ENCODE assay signal across 1 cellular context in the genomic region with DNA sequence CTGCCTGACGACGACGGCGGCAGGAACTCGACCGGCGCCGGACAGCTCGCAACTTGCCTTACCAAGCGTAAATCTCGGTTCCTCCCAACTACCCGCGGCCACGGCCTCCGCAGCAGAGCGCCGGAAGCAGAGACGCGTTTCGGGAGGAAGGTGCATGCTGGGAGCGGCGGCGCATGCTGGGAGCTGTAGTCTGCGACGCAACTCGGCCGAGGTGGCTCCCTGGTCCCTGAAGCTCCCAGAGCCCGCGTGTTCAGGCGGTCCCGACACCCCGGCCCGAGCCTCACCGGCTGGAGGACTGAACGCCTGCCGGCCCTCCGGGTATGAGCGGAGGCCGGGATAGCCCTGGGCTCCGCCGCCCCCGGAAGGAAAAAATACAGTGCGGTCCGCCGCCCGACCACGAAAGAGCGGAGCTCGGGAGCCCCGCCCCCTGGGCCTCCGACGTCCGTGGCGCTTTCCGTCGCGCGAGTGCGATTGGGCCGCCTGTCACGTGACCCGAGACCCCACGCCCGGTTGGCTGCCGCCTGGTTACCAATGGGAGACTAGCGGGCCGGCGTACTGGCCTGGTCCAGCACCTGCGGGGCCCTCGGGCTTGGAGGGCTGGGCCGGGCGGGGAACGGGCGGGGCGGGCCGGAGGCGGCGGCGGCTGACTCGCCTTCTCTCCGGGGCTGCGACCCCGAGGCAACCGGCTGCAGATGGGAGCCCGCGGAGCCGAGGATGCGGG.
A peak's percentile ranks its signal among the peaks of the same experiment; 100 is the strongest.
TF ChIP-seq lines count a peak whose summit lies in the region.

A gene with protein sequence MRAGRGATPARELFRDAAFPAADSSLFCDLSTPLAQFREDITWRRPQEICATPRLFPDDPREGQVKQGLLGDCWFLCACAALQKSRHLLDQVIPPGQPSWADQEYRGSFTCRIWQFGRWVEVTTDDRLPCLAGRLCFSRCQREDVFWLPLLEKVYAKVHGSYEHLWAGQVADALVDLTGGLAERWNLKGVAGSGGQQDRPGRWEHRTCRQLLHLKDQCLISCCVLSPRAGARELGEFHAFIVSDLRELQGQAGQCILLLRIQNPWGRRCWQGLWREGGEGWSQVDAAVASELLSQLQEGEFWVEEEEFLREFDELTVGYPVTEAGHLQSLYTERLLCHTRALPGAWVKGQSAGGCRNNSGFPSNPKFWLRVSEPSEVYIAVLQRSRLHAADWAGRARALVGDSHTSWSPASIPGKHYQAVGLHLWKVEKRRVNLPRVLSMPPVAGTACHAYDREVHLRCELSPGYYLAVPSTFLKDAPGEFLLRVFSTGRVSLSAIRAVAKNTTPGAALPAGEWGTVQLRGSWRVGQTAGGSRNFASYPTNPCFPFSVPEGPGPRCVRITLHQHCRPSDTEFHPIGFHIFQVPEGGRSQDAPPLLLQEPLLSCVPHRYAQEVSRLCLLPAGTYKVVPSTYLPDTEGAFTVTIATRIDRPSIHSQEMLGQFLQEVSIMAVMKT (plus strand): TSS at position 537 of the 721 bp plus-strand sequence. CDS start 178 bp downstream, at position 715.

TF ChIP-seq in HepG2, 621 proteins besides CTCF, POLR2A, EP300 and RAD21 (continued from another document and continues in another):
- peak; percentile 87; the same call in 1 of the 2 replicates for TF ChIP-seq ZBTB3 (CRISPR knock-in tag; IDR thresholded peaks at IDR 0.05; ENCODE audit: borderline replicate concordance, low read depth)
- TF ChIP-seq, protein P1, sequence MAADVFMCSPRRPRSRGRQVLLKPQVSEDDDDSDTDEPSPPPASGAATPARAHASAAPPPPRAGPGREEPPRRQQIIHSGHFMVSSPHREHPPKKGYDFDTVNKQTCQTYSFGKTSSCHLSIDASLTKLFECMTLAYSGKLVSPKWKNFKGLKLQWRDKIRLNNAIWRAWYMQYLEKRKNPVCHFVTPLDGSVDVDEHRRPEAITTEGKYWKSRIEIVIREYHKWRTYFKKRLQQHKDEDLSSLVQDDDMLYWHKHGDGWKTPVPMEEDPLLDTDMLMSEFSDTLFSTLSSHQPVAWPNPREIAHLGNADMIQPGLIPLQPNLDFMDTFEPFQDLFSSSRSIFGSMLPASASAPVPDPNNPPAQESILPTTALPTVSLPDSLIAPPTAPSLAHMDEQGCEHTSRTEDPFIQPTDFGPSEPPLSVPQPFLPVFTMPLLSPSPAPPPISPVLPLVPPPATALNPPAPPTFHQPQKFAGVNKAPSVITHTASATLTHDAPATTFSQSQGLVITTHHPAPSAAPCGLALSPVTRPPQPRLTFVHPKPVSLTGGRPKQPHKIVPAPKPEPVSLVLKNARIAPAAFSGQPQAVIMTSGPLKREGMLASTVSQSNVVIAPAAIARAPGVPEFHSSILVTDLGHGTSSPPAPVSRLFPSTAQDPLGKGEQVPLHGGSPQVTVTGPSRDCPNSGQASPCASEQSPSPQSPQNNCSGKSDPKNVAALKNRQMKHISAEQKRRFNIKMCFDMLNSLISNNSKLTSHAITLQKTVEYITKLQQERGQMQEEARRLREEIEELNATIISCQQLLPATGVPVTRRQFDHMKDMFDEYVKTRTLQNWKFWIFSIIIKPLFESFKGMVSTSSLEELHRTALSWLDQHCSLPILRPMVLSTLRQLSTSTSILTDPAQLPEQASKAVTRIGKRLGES (CRISPR knock-in tag; IDR thresholded peaks at IDR 0.05; ENCODE audit: borderline replicate concordance): no peak
- peak; percentile 64 for TF ChIP-seq SP4 (CRISPR knock-in tag; IDR thresholded peaks at IDR 0.05)
- TF ChIP-seq, protein P2, sequence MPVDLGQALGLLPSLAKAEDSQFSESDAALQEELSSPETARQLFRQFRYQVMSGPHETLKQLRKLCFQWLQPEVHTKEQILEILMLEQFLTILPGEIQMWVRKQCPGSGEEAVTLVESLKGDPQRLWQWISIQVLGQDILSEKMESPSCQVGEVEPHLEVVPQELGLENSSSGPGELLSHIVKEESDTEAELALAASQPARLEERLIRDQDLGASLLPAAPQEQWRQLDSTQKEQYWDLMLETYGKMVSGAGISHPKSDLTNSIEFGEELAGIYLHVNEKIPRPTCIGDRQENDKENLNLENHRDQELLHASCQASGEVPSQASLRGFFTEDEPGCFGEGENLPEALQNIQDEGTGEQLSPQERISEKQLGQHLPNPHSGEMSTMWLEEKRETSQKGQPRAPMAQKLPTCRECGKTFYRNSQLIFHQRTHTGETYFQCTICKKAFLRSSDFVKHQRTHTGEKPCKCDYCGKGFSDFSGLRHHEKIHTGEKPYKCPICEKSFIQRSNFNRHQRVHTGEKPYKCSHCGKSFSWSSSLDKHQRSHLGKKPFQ (CRISPR knock-in tag; IDR thresholded peaks at IDR 0.05; ENCODE audit: insufficient replicate concordance): no peak
- peak; percentile 98 for TF ChIP-seq RBFOX2 (IDR thresholded peaks at IDR 0.05; ENCODE audit: low read depth, low read length)
- TF ChIP-seq, protein P3, sequence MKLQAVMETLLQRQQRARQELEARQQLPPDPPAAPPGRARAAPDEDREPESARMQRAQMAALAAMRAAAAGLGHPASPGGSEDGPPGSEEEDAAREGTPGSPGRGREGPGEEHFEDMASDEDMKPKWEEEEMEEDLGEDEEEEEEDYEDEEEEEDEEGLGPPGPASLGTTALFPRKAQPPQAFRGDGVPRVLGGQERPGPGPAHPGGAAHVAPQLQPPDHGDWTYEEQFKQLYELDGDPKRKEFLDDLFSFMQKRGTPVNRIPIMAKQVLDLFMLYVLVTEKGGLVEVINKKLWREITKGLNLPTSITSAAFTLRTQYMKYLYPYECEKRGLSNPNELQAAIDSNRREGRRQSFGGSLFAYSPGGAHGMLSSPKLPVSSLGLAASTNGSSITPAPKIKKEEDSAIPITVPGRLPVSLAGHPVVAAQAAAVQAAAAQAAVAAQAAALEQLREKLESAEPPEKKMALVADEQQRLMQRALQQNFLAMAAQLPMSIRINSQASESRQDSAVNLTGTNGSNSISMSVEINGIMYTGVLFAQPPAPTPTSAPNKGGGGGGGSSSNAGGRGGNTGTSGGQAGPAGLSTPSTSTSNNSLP (IDR thresholded peaks at IDR 0.05; ENCODE audit: low read depth, low read length): no peak
- peak; percentile 84; the same call in 1 of the 2 replicates for TF ChIP-seq TOE1 (CRISPR knock-in tag; IDR thresholded peaks at IDR 0.05)
- TF ChIP-seq FOXM1 (CRISPR knock-in tag; IDR thresholded peaks at IDR 0.05): 0 out of 2 replicates have a peak, but pooled peaks have one; percentile 11
- 0 out of 2 replicates have a peak, but pooled peaks have one; percentile 23 for TF ChIP-seq MIER2 (CRISPR knock-in tag; IDR thresholded peaks at IDR 0.05)
- TF ChIP-seq, protein P4, sequence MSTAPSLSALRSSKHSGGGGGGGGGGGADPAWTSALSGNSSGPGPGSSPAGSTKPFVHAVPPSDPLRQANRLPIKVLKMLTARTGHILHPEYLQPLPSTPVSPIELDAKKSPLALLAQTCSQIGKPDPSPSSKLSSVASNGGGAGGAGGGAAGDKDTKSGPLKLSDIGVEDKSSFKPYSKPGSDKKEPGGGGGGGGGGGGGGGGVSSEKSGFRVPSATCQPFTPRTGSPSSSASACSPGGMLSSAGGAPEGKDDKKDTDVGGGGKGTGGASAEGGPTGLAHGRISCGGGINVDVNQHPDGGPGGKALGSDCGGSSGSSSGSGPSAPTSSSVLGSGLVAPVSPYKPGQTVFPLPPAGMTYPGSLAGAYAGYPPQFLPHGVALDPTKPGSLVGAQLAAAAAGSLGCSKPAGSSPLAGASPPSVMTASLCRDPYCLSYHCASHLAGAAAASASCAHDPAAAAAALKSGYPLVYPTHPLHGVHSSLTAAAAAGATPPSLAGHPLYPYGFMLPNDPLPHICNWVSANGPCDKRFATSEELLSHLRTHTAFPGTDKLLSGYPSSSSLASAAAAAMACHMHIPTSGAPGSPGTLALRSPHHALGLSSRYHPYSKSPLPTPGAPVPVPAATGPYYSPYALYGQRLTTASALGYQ (CRISPR knock-in tag; IDR thresholded peaks at IDR 0.05): no peak
- TF ChIP-seq, protein P5, sequence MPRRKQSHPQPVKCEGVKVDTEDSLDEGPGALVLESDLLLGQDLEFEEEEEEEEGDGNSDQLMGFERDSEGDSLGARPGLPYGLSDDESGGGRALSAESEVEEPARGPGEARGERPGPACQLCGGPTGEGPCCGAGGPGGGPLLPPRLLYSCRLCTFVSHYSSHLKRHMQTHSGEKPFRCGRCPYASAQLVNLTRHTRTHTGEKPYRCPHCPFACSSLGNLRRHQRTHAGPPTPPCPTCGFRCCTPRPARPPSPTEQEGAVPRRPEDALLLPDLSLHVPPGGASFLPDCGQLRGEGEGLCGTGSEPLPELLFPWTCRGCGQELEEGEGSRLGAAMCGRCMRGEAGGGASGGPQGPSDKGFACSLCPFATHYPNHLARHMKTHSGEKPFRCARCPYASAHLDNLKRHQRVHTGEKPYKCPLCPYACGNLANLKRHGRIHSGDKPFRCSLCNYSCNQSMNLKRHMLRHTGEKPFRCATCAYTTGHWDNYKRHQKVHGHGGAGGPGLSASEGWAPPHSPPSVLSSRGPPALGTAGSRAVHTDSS (CRISPR knock-in tag; conservative IDR thresholded peaks at IDR 0.05): peak; percentile 99
- peak; percentile 36; the same call in 1 of the 2 replicates for TF ChIP-seq ZNF253 (CRISPR knock-in tag; IDR thresholded peaks at IDR 0.05; ENCODE audit: borderline replicate concordance)
- peak; percentile 99 for TF ChIP-seq THAP11 (CRISPR knock-in tag; IDR thresholded peaks at IDR 0.05)
- TF ChIP-seq BORCS8-MEF2B (CRISPR knock-in tag; IDR thresholded peaks at IDR 0.05): peak; percentile 56; the same call in 1 of the 2 replicates
- TF ChIP-seq, protein P6, sequence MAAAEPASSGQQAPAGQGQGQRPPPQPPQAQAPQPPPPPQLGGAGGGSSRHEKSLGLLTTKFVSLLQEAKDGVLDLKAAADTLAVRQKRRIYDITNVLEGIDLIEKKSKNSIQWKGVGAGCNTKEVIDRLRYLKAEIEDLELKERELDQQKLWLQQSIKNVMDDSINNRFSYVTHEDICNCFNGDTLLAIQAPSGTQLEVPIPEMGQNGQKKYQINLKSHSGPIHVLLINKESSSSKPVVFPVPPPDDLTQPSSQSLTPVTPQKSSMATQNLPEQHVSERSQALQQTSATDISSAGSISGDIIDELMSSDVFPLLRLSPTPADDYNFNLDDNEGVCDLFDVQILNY (CRISPR knock-in tag; conservative IDR thresholded peaks at IDR 0.05): peak; percentile 77
- no peak; the same call in 1 of the 2 replicates for TF ChIP-seq MTF1 (CRISPR knock-in tag; IDR thresholded peaks at IDR 0.05)
- TF ChIP-seq, protein P7, sequence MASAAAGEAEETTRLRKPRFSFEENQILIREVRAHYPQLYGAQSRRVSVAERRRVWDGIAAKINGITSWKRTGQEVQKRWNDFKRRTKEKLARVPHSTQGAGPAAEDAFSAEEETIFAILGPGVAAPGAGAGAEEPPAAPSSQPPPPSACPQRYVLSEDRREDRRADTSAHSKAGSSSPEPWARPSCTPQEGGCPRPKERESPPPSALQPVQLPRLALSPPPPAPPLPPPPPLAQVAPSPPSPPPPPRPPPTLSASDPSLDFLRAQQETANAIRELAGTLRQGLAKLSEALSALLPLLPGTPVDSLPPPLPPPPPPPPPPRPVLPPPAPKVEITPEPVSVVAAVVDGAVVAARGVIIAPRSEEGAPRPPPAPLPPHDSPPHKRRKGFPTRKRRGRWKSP (CRISPR knock-in tag; IDR thresholded peaks at IDR 0.05): peak; percentile 82; the same call in 1 of the 2 replicates
- peak; percentile 95 for TF ChIP-seq GTF2F1 (IDR thresholded peaks at IDR 0.05; ENCODE audit: low read length)
- TF ChIP-seq ZNF577 (CRISPR knock-in tag; IDR thresholded peaks at IDR 0.05; ENCODE audit: borderline replicate concordance, low read depth): no peak
- TF ChIP-seq, protein P8, sequence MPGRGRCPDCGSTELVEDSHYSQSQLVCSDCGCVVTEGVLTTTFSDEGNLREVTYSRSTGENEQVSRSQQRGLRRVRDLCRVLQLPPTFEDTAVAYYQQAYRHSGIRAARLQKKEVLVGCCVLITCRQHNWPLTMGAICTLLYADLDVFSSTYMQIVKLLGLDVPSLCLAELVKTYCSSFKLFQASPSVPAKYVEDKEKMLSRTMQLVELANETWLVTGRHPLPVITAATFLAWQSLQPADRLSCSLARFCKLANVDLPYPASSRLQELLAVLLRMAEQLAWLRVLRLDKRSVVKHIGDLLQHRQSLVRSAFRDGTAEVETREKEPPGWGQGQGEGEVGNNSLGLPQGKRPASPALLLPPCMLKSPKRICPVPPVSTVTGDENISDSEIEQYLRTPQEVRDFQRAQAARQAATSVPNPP (CRISPR knock-in tag; IDR thresholded peaks at IDR 0.05): peak; percentile 80; the same call in 1 of the 2 replicates
- TF ChIP-seq IRF2 (CRISPR knock-in tag; IDR thresholded peaks at IDR 0.05): peak; percentile 98
- TF ChIP-seq KDM4B (CRISPR knock-in tag; IDR thresholded peaks at IDR 0.05): peak; percentile 57; the same call in 1 of the 2 replicates
- TF ChIP-seq, protein P9, sequence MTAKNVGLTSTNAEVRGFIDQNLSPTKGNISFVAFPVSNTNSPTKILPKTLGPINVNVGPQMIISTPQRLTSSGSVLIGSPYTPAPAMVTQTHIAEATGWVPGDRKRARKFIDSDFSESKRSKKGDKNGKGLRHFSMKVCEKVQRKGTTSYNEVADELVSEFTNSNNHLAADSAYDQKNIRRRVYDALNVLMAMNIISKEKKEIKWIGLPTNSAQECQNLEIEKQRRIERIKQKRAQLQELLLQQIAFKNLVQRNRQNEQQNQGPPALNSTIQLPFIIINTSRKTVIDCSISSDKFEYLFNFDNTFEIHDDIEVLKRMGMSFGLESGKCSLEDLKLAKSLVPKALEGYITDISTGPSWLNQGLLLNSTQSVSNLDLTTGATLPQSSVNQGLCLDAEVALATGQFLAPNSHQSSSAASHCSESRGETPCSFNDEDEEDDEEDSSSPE (CRISPR knock-in tag; IDR thresholded peaks at IDR 0.05): peak; percentile 7; the same call in 1 of the 2 replicates
- no peak for TF ChIP-seq ZBTB1 (CRISPR knock-in tag; IDR thresholded peaks at IDR 0.05; ENCODE audit: borderline replicate concordance)
- TF ChIP-seq, protein P10, sequence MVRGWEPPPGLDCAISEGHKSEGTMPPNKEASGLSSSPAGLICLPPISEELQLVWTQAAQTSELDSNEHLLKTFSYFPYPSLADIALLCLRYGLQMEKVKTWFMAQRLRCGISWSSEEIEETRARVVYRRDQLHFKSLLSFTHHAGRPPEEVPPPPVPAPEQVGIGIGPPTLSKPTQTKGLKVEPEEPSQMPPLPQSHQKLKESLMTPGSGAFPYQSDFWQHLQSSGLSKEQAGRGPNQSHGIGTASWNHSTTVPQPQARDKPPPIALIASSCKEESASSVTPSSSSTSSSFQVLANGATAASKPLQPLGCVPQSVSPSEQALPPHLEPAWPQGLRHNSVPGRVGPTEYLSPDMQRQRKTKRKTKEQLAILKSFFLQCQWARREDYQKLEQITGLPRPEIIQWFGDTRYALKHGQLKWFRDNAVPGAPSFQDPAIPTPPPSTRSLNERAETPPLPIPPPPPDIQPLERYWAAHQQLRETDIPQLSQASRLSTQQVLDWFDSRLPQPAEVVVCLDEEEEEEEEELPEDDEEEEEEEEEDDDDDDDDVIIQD (CRISPR knock-in tag; IDR thresholded peaks at IDR 0.05; ENCODE audit: low read depth): no peak; the same call in 1 of the 2 replicates
- TF ChIP-seq NR1H2 (CRISPR knock-in tag; IDR thresholded peaks at IDR 0.05; ENCODE audit: borderline replicate concordance, low read depth): no peak
- TF ChIP-seq, protein P11, sequence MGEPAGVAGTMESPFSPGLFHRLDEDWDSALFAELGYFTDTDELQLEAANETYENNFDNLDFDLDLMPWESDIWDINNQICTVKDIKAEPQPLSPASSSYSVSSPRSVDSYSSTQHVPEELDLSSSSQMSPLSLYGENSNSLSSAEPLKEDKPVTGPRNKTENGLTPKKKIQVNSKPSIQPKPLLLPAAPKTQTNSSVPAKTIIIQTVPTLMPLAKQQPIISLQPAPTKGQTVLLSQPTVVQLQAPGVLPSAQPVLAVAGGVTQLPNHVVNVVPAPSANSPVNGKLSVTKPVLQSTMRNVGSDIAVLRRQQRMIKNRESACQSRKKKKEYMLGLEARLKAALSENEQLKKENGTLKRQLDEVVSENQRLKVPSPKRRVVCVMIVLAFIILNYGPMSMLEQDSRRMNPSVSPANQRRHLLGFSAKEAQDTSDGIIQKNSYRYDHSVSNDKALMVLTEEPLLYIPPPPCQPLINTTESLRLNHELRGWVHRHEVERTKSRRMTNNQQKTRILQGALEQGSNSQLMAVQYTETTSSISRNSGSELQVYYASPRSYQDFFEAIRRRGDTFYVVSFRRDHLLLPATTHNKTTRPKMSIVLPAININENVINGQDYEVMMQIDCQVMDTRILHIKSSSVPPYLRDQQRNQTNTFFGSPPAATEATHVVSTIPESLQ (CRISPR knock-in tag; conservative IDR thresholded peaks at IDR 0.05): no peak; the same call in 1 of the 2 replicates
- peak; percentile 71; the same call in 1 of the 2 replicates for TF ChIP-seq ZNF124 (CRISPR knock-in tag; IDR thresholded peaks at IDR 0.05)
